Comparison of ENCODE assay signal across 8 cellular contexts in the genomic region with DNA sequence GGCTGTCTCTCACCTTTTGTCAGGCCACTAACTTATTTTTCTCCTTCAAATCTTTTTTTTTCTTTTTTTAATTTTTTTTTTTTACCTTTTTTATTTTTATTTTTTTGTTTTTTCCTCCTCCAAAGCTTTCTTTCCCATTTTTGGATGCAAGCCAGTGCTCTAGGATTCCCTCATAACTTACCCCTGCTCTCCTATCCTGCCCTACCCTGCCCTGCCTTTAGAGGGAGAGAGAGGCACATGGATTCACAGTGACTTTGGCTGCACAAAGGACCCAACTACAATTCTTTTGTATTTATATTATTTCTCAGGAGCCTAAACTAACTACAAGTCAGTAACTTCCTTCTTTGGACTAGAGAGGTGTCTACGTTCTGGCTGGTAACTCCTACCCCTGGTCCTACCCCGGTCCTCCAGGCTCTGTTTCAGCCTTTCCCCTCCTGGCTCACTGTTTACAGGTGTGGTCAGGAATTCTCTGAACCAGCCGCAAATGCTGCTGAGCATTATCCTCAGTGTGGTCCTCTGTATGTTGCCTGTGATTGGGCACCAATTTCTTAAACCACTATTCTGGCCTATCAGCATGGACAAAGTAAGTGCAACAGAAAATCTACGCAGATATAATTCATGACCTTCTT. TPM values are rescaled to one million over a fixed set of nuclear protein-coding genes. Genes with fewer than 3 reads are reported as not detected.
DNase-seq lines count a peak whose midpoint lies in the region; ATAC-seq and TF ChIP-seq lines count a peak whose summit lies in the region.

No MANE protein-coding gene starts in this region.

- CTCF ChIA-PET in AG04449 (lab: Yijun Ruan, JAX) = interaction anchor here (0.5 to 10.5 kb wide), 20 partner anchors 8 to 582 kb away, joined by 3 to 181 read pairs (median 3); partner anchors contain the start of genes ATOSB, PIGO and RUSC2

- TF ChIP-seq CTCF in AG04449 (IDR thresholded peaks at IDR 0.05; ENCODE audit: insufficient read depth, low read length, missing control alignments) (peak; percentile 74), GM12865 (IDR thresholded peaks at IDR 0.05; ENCODE audit: insufficient read depth, low read depth, low read length, missing control alignments) (peak; percentile 60)

- DNase-seq in AG04449 (ENCODE audit: low read depth, low spot score) = no peak
- peak; percentile 29 for DNase-seq in GM12865 (ENCODE audit: low read depth)
- peak; percentile 40 for DNase-seq in NCI-H460 (ENCODE audit: extremely low read depth, low read depth)
- DNase-seq in activated naive CD4-positive, alpha-beta T cell treated with anti-CD3 and anti-CD28 coated beads, Interleukin-2, amount 50 U/mL, for 16 hours = peak; percentile 24
- DNase-seq in hepatic stellate cell (ENCODE audit: low spot score) = peak; percentile 60
- DNase-seq in stromal cell of bone marrow (ENCODE audit: low read depth) = peak; percentile 64
- DNase-seq in activated CD8-positive, alpha-beta memory T cell treated with anti-CD3 and anti-CD28 coated beads for 24 hours = no peak

- no peak overlapping the region for H3K4me3 ChIP-seq in AG04449 (ENCODE audit: low read depth, low read length)
- no peak overlapping the region for H3K4me3 ChIP-seq in GM12865 (ENCODE audit: low read depth, low read length)

- POLR2A ChIA-PET in AG04449 (lab: Yijun Ruan, JAX) = no interaction called here

- no peak for ATAC-seq in HG03354 (IDR thresholded peaks at IDR 0.05; ENCODE audit: poor library complexity, severe bottlenecking, unreplicated experiment)

RNA-seq across cellular contexts. Expression of gene RUSC2, which starts 8.4 kb away (rescaled TPM):
- total RNA-seq in NCI-H460 (2014; rRNA removed; shearing (Covaris generic)) = 10.1 and 10.9 TPM in 2 replicates
- polyA plus RNA-seq in NCI-H460 (2014; cell fraction: nucleus; rRNA removed) = 11.8 and 15.7 TPM in 2 replicates

Comparison
In these comparisons a context has a peak if more than half of its experiments do, and no peak if none do; other contexts are left out.
1. DNase-seq: peak in GM12865 (single experiment), NCI-H460 (single experiment), activated naive CD4-positive, alpha-beta T cell treated with anti-CD3 and anti-CD28 coated beads, Interleukin-2, amount 50 U/mL, for 16 hours (single experiment), hepatic stellate cell (single experiment) and stromal cell of bone marrow (single experiment); none in AG04449 (single experiment) and activated CD8-positive, alpha-beta memory T cell treated with anti-CD3 and anti-CD28 coated beads for 24 hours (single experiment).